In the genomic region with DNA sequence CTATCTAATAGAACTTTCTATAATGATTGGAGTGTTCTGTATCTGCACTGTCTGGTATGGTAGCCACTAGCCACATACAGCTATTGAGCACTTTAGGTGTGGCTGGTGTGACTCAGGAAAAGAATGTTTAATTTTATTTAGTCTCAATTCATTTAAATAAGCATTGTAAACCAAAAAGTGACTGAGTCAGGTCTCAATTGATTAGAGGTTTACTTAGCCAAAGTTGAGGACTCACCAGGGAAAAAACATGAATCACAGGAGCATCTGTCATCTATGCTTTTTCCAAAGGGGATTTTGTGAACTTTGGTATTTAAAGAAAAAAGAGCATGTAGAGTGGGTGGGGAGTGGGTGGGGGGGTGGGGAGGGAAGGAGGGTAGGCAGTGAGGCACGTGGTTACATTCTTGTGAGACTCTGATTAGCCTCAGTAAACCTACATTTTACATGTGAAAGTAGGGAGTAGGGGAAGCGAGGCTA, we compare ENCODE assay signal across 16 cellular contexts.
DNase-seq lines count a peak whose midpoint lies in the region; ATAC-seq and TF ChIP-seq lines count a peak whose summit lies in the region.
"Had no signal": no experiment of that assay in that cellular context is flagged by ENCODE, and none has a peak within 500 bp of the region (broad histone marks: within the 10 kb centered on the region; RNA-seq: fewer than 3 reads in every experiment).

No MANE protein-coding gene starts in this region.

- H2AFZ ChIP-seq in ACC112 (ENCODE audit: low read length, unreplicated experiment), result peak overlapping the region; percentile 54

- intact Hi-C loops in activated CD4-positive, alpha-beta T cell treated with anti-CD3 and anti-CD28 coated beads, Interleukin-2, amount 10 ng/mL, durations not matched to agents 24 days and 14 days (cut with micrococcal nuclease), result no loop called here

- peak; percentile 45 for DNase-seq in LHCN-M2 (ENCODE audit: low read depth)
- DNase-seq in cardiac fibroblast (ENCODE audit: low read depth in 2 of 2), result peak; percentile 52 to 75
- no peak for DNase-seq in activated CD4-positive, CD25-positive, alpha-beta regulatory T cell treated with anti-CD3 and anti-CD28 coated beads, Interleukin-2, amount 50 U/mL, for 72 hours
- no peak for DNase-seq in activated CD8-positive, alpha-beta memory T cell treated with anti-CD3 and anti-CD28 coated beads, Interleukin-2, amount 50 U/mL, for 48 hours
- no peak for DNase-seq in activated CD4-positive, alpha-beta T cell treated with anti-CD3 and anti-CD28 coated beads, Interleukin-2, amount 10 ng/mL, durations not matched to agents 24 days and 14 days
- DNase-seq: ACHN; activated CD4-positive, alpha-beta T cell treated with anti-CD3 and anti-CD28 coated beads for 36 hours; effector memory CD4-positive, alpha-beta T cell; left ventricle myocardium superior; NCI-H2081 treated with DMSO at 0.1 percent for 48 hours; nephron progenitor cell; thyroid gland had no signal

- H3K27ac ChIP-seq in ACC112 (ENCODE audit: low read depth, low read length), result peak overlapping the region; percentile 100
- peak overlapping the region; percentile 78 for H3K27ac ChIP-seq in mesodermal cell (ENCODE audit: low read depth, low read length, severe bottlenecking)
- H3K27ac ChIP-seq: thyroid gland had no signal

- TF ChIP-seq CTCF in cardiac fibroblast (IDR thresholded peaks at IDR 0.05; ENCODE audit: low read depth, low read length), result no peak

- no peaks in the 10 kb centered on the region for H3K79me2 ChIP-seq in ACC112 (ENCODE audit: control insufficient read depth, insufficient read depth, low read length, unreplicated experiment)

- no peak for ATAC-seq in SK-N-SH treated with all-trans-retinoic acid at 6 μM for 48 hours
- ATAC-seq: activated CD4-positive, alpha-beta T cell treated with anti-CD3 and anti-CD28 coated beads for 36 hours; left ventricle myocardium superior had no signal

- no peaks in the 10 kb centered on the region for H3K27me3 ChIP-seq in ACC112 (ENCODE audit: insufficient read depth, low read length)
- H3K27me3 ChIP-seq: ascending aorta, thyroid gland had no signal

- no peaks in the 10 kb centered on the region for H3K36me3 ChIP-seq in ACC112 (ENCODE audit: insufficient read depth, low read length)
- no peaks in the 10 kb centered on the region for H3K36me3 ChIP-seq in mesodermal cell (ENCODE audit: control insufficient read depth, insufficient read depth, low read length)
- H3K36me3 ChIP-seq: ascending aorta, thyroid gland had no signal

- H3K27ac Mint-ChIP-seq in activated CD4-positive, alpha-beta T cell treated with anti-CD3 and anti-CD28 coated beads, Interleukin-2, amount 10 ng/mL, durations not matched to agents 24 days and 14 days, result no peak overlapping the region
- H3K27ac Mint-ChIP-seq: activated CD4-positive, alpha-beta T cell treated with anti-CD3 and anti-CD28 coated beads for 36 hours; nephron progenitor cell had no signal

- H3K4me1 ChIP-seq in ACC112 (ENCODE audit: control insufficient read depth, insufficient read depth, low read length, unreplicated experiment) (peaks cover 46% of the 10 kb centered on the region), mesodermal cell (ENCODE audit: control insufficient read depth, insufficient read depth, low read length, poor library complexity, severe bottlenecking) (peaks cover 23% of the 10 kb centered on the region)

- no peaks in the 10 kb centered on the region for H3K9me3 ChIP-seq in mesodermal cell (ENCODE audit: control insufficient read depth, low read length)
- H3K9me3 ChIP-seq: ascending aorta, thyroid gland had no signal

- H3K27me3 Mint-ChIP-seq in activated CD4-positive, alpha-beta T cell treated with anti-CD3 and anti-CD28 coated beads, Interleukin-2, amount 10 ng/mL, durations not matched to agents 24 days and 14 days, result peaks cover 32% of the 10 kb centered on the region

- H3K9me3 Mint-ChIP-seq in activated CD4-positive, alpha-beta T cell treated with anti-CD3 and anti-CD28 coated beads, Interleukin-2, amount 10 ng/mL, durations not matched to agents 24 days and 14 days, result no peaks in the 10 kb centered on the region
- H3K9me3 Mint-ChIP-seq: nephron progenitor cell had no signal

- no peaks in the 10 kb centered on the region for H3K36me3 Mint-ChIP-seq in activated CD4-positive, alpha-beta T cell treated with anti-CD3 and anti-CD28 coated beads, Interleukin-2, amount 10 ng/mL, durations not matched to agents 24 days and 14 days (ENCODE audit: low read depth)

- WGBS in mesodermal cell (ENCODE audit: insufficient coverage in 2 of 2), 2 experiments, result 20 to 58% methylated on average over 1 to 2 of the region's 2 CpGs

- H3K4me3 ChIP-seq in ACC112 (ENCODE audit: low read depth, low read length) (peak overlapping the region; percentile 40), cardiac fibroblast (replicated peaks in 1 of 2; ENCODE audit: low read depth in 2 of 2, low read length in 2 of 2) (no peak overlapping the region), mesodermal cell (ENCODE audit: extremely low read depth, insufficient read depth, low read length, poor library complexity, severe bottlenecking) (no peak overlapping the region)
- H3K4me3 ChIP-seq: ascending aorta, thyroid gland had no signal

- H3K4me3 Mint-ChIP-seq in activated CD4-positive, alpha-beta T cell treated with anti-CD3 and anti-CD28 coated beads, Interleukin-2, amount 10 ng/mL, durations not matched to agents 24 days and 14 days, result no peak overlapping the region
- H3K4me3 Mint-ChIP-seq: activated CD4-positive, alpha-beta T cell treated with anti-CD3 and anti-CD28 coated beads for 36 hours; nephron progenitor cell had no signal

- peaks cover 4% of the 10 kb centered on the region for H3K4me1 Mint-ChIP-seq in activated CD4-positive, alpha-beta T cell treated with anti-CD3 and anti-CD28 coated beads, Interleukin-2, amount 10 ng/mL, durations not matched to agents 24 days and 14 days
- H3K4me1 Mint-ChIP-seq: activated CD4-positive, alpha-beta T cell treated with anti-CD3 and anti-CD28 coated beads for 36 hours had no signal

TF ChIP-seq in SK-N-SH treated with all-trans-retinoic acid at 6 μM for 48 hours, 23 proteins besides CTCF, POLR2A, EP300 and RAD21:
- no peak for TF ChIP-seq RARB (CRISPR knock-in tag; IDR thresholded peaks at IDR 0.05)
- TF ChIP-seq, protein P1, sequence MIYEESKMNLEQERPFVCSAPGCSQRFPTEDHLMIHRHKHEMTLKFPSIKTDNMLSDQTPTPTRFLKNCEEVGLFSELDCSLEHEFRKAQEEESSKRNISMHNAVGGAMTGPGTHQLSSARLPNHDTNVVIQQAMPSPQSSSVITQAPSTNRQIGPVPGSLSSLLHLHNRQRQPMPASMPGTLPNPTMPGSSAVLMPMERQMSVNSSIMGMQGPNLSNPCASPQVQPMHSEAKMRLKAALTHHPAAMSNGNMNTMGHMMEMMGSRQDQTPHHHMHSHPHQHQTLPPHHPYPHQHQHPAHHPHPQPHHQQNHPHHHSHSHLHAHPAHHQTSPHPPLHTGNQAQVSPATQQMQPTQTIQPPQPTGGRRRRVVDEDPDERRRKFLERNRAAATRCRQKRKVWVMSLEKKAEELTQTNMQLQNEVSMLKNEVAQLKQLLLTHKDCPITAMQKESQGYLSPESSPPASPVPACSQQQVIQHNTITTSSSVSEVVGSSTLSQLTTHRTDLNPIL (CRISPR knock-in tag; IDR thresholded peaks at IDR 0.05; ENCODE audit: low read depth), result no peak
- TF ChIP-seq CSDC2 (CRISPR knock-in tag; IDR thresholded peaks at IDR 0.05), result no peak
- no peak for TF ChIP-seq ZC3H10 (CRISPR knock-in tag; IDR thresholded peaks at IDR 0.05)
- no peak for TF ChIP-seq TOX (CRISPR knock-in tag; IDR thresholded peaks at IDR 0.05; ENCODE audit: borderline replicate concordance)
- no peak for TF ChIP-seq ESRRG (CRISPR knock-in tag; IDR thresholded peaks at IDR 0.05)
- TF ChIP-seq ZFP30 (CRISPR knock-in tag; IDR thresholded peaks at IDR 0.05), result no peak
- TF ChIP-seq, protein P2, sequence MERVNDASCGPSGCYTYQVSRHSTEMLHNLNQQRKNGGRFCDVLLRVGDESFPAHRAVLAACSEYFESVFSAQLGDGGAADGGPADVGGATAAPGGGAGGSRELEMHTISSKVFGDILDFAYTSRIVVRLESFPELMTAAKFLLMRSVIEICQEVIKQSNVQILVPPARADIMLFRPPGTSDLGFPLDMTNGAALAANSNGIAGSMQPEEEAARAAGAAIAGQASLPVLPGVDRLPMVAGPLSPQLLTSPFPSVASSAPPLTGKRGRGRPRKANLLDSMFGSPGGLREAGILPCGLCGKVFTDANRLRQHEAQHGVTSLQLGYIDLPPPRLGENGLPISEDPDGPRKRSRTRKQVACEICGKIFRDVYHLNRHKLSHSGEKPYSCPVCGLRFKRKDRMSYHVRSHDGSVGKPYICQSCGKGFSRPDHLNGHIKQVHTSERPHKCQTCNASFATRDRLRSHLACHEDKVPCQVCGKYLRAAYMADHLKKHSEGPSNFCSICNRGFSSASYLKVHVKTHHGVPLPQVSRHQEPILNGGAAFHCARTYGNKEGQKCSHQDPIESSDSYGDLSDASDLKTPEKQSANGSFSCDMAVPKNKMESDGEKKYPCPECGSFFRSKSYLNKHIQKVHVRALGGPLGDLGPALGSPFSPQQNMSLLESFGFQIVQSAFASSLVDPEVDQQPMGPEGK (CRISPR knock-in tag; IDR thresholded peaks at IDR 0.05; ENCODE audit: borderline replicate concordance), result no peak
TF ChIP-seq in SK-N-SH treated with all-trans-retinoic acid at 6 μM for 48 hours: peak in this region for 0.

Comparison
In these comparisons a context has a peak if more than half of its experiments do, and no peak if none do; other contexts are left out.
1. DNase-seq: peak in LHCN-M2 (single experiment) and cardiac fibroblast (2 of 2); none in activated CD4-positive, CD25-positive, alpha-beta regulatory T cell treated with anti-CD3 and anti-CD28 coated beads, Interleukin-2, amount 50 U/mL, for 72 hours (single experiment), activated CD8-positive, alpha-beta memory T cell treated with anti-CD3 and anti-CD28 coated beads, Interleukin-2, amount 50 U/mL, for 48 hours (single experiment) and activated CD4-positive, alpha-beta T cell treated with anti-CD3 and anti-CD28 coated beads, Interleukin-2, amount 10 ng/mL, durations not matched to agents 24 days and 14 days (single experiment).